In genomic region chr15:90871097-90871715, GRCh38 we compare ENCODE assay signal across 8 cellular contexts. TPM values are rescaled to one million over a fixed set of nuclear protein-coding genes. Genes with fewer than 3 reads are reported as not detected.
A peak's percentile ranks its signal among the peaks of the same experiment; 100 is the strongest.
DNase-seq lines count a peak whose midpoint lies in the region; ATAC-seq and TF ChIP-seq lines count a peak whose summit lies in the region.

No MANE protein-coding gene starts in this region.

- TF ChIP-seq CTCF in A673 (conservative IDR thresholded peaks at IDR 0.05; ENCODE audit: low read depth, low read length) (no peak), Panc1 (IDR thresholded peaks at IDR 0.05) (no peak), breast epithelium (IDR thresholded peaks at IDR 0.05) (no peak), stomach (IDR thresholded peaks at IDR 0.05) (no peak)

- WGBS in stomach, 5 donors: 0 to 2% (median 1%) methylated on average over 8 to 74 of the region's 74 CpGs

- in situ Hi-C loops in Panc1 (cut with HindIII; ENCODE audit: low pct_unique_long_range_greater_than_20kb, low sequenced_read_pairs): no loop called here

- H3K27ac ChIP-seq in A673 (ENCODE audit: low read depth, low read length, poor library complexity, severe bottlenecking) (peak overlapping the region; percentile 90), Panc1 (ENCODE audit: low read length) (peak overlapping the region; percentile 95), breast epithelium (peak overlapping the region; percentile 90 to 97), stomach (peak overlapping the region; percentile 86 to 98 (median 93))

- H3K4me3 ChIP-seq in A673 (ENCODE audit: low read depth, low read length, poor library complexity, severe bottlenecking) (peak overlapping the region; percentile 86), Panc1 (ENCODE audit: low read depth in 2 of 2, low read length in 2 of 2) (peak overlapping the region; percentile 55 to 74), breast epithelium (peak overlapping the region; percentile 92 to 97 (median 96)), stomach (peak overlapping the region; percentile 91 to 97 (median 93))

- TF ChIP-seq EP300 in stomach (IDR thresholded peaks at IDR 0.05): no peak

- intact Hi-C loops in A673 (cut with micrococcal nuclease; ENCODE audit: unreplicated experiment) (loop anchor here (2.0 to 5.0 kb wide), 2 partner anchors 32 to 209 kb away; no protein-coding TSS in a partner anchor), Panc1 (cut with micrococcal nuclease; ENCODE audit: unreplicated experiment) (no loop called here), breast epithelium (cut with DNase I; ENCODE audit: low total_unique reads) (no loop called here), stomach (cut with DNase I; ENCODE audit: low total_unique reads) (no loop called here)

- peak; percentile 20 for ATAC-seq in Panc1
- ATAC-seq in left lobe of liver: peak; percentile 1

- CTCF ChIA-PET in A673 (lab: Charles Lee): interaction anchor here (0.6 to 1.1 kb wide), 2 partner anchors 60 to 1134 kb away, joined by 3 to 4 read pairs; no protein-coding TSS in a partner anchor
- CTCF ChIA-PET in Panc1 (lab: Charles Lee): no interaction called here

- H3K36me3 ChIP-seq in A673 (ENCODE audit: insufficient read depth, low read length, poor library complexity, severe bottlenecking) (peaks cover 4% of the 10 kb centered on the region), Panc1 (ENCODE audit: control insufficient read depth, insufficient read depth, low read length) (no peaks in the 10 kb centered on the region; the same call in 1 of the 2 replicates), breast epithelium (no peaks in the 10 kb centered on the region), stomach (peaks cover 3 to 12% (median 11%) of the 10 kb centered on the region in 4 donors)

- H3K4me1 ChIP-seq in A673 (ENCODE audit: insufficient read depth, low read length, poor library complexity, severe bottlenecking) (peaks cover 45% of the 10 kb centered on the region), Panc1 (ENCODE audit: control insufficient read depth, insufficient read depth, low read length) (peaks cover 71% of the 10 kb centered on the region), breast epithelium (peaks cover 4 to 31% of the 10 kb centered on the region in 2 donors), stomach (peaks cover 42 to 59% (median 51%) of the 10 kb centered on the region in 4 donors)

- TF ChIP-seq POLR2A in GM18526 (IDR thresholded peaks at IDR 0.05; ENCODE audit: extremely low read depth, insufficient read length) (peak; percentile 24), breast epithelium (IDR thresholded peaks at IDR 0.05) (no peak), stomach (IDR thresholded peaks at IDR 0.05) (no peak)

- H3K9me3 ChIP-seq in A673 (ENCODE audit: low read depth, low read length, poor library complexity, severe bottlenecking) (no peaks in the 10 kb centered on the region), Panc1 (ENCODE audit: control insufficient read depth, insufficient read depth, low read depth, low read length) (no peaks in the 10 kb centered on the region), breast epithelium (no peaks in the 10 kb centered on the region), stomach (no peaks in the 10 kb centered on the region)

- BruUV-seq in A673 (replicated peaks; lab: Mats Ljungman, UMichigan): no TSS peak
- no TSS peak for BruUV-seq in Panc1 (replicated peaks; lab: Mats Ljungman, UMichigan)

- POLR2A ChIA-PET in A673 (lab: Charles Lee; ENCODE audit: low non-redundant PET) (no interaction called here), Panc1 (lab: Charles Lee) (interaction anchor here (0.6 kb wide), 2 partner anchors 45 to 1133 kb away, joined by 7 to 9 read pairs; no protein-coding TSS in a partner anchor)

- H3K27me3 ChIP-seq in A673 (replicated peaks; ENCODE audit: insufficient read depth, low read depth, low read length, poor library complexity): no peaks in the 10 kb centered on the region
- H3K27me3 ChIP-seq in Panc1 (ENCODE audit: control insufficient read depth, insufficient read depth, low read length): no peaks in the 10 kb centered on the region
- H3K27me3 ChIP-seq in breast epithelium: no peaks in the 10 kb centered on the region
- no peaks in the 10 kb centered on the region for H3K27me3 ChIP-seq in stomach

- DNase-seq in A673 (ENCODE audit: low spot score) (peak; percentile 56), Panc1 (ENCODE audit: low read depth, low spot score) (no peak), breast epithelium (ENCODE audit: low spot score in 2 of 2) (no peak), left lobe of liver (ENCODE audit: low spot score) (no peak), stomach (no peak), KG1 (lab: John Stamatoyannopoulos, UW) (no peak), NCI-H187 treated with DMSO at 0.1 percent for 48 hours (lab: John Stamatoyannopoulos, UW) (no peak)

RNA-seq across cellular contexts. Expression of gene FURIN, which starts 2.8 kb away (rescaled TPM):
- total RNA-seq in A673 (2021) (59.0 and 63.4 TPM in 2 replicates), Panc1 (2021; ENCODE audit: unreplicated experiment) (62.0 TPM), breast epithelium (10 to 100 TPM; 34.5 to 48.5 (median 36.4) TPM), left lobe of liver (281 TPM), stomach (10 to 100 TPM; 32.7 to 81.1 (median 56.4) TPM)
- polyA plus RNA-seq in Panc1 (2012; ENCODE audit: insufficient read length): 92.5 TPM
- 10 to 100 TPM; 13.7 to 26.3 (median 21.0) TPM for polyA plus RNA-seq in stomach

RNA-seq across cellular contexts. Expression of gene FES, which starts 13.1 kb away (rescaled TPM):
- total RNA-seq in A673 (2021) (1.3 and 3.8 TPM in 2 replicates), Panc1 (2021; ENCODE audit: unreplicated experiment) (0.64 TPM), breast epithelium (10 to 100 TPM; 41.4 to 54.7 (median 42.3) TPM), left lobe of liver (39.4 TPM), stomach (10 to 100 TPM; 13.8 to 49.1 (median 25.1) TPM)
- 0.30 TPM for polyA plus RNA-seq in Panc1 (2012; ENCODE audit: insufficient read length)
- polyA plus RNA-seq in stomach: 10 to 100 TPM in 1 of 3 donors, 1 to 10 TPM in 2; 8.0 to 11.8 (median 8.9) TPM

RNA-seq across cellular contexts. Expression of gene MAN2A2, which starts 31.9 kb away (rescaled TPM):
- total RNA-seq in A673 (2021) (75.7 and 91.3 TPM in 2 replicates), Panc1 (2021; ENCODE audit: unreplicated experiment) (77.2 TPM), breast epithelium (10 to 100 TPM; 38.2 to 58.0 (median 56.9) TPM), left lobe of liver (96.9 TPM), stomach (100 to 1,000 TPM in 3 of 5 donors, 10 to 100 TPM in 2; 30.5 to 286 (median 201) TPM)
- 102 TPM for polyA plus RNA-seq in Panc1 (2012; ENCODE audit: insufficient read length)
- 10 to 100 TPM in 2 of 3 donors, 1 to 10 TPM in 1; 2.9 to 16.4 (median 16.0) TPM for polyA plus RNA-seq in stomach
